In the genomic region with DNA sequence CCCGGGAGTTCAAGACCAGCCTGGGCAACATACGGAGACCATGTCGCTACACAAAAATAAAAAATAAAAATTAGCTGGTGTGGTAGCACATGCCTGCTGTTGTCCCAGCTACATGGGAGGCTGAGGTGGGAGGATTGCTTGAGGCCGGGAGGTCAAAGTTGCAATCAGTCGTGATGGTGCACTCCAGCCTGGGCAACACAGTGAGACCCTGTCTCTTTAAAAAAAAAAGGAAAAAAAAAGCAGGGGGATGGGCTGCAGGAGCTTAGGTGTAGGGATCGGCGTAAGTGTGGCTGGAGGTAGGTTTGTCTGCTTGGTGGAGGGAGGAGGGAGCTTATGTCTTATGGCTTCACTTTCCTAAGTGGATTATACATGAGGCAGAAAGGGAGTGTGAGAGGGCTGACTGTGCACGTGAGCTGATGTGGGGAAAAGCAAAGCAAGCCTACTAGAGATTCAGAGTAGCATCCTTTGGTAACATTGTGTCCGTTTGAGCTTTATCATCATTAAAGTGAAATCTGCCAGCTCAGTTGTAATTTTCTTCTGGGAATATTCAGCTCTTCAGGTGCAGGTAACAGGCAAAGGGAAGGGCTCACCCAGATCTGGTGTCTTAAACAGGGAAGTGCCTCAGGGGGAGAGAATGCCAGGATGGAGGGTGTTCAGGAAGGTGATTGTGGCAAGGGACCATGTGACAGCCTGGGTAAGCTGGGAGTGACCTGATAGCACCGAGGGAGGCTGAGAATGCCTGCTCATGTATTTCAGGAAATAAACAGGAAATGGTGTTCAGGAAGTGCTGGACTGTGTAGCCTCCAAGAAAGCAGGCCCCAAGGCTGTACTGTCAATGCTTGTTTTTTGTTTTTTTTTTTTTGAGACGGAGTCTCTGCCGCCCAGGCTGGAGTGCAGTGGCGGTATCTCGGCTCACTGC, we compare ENCODE assay signal across 8 cellular contexts. TPM values are rescaled to one million over a fixed set of nuclear protein-coding genes. Genes with fewer than 3 reads are reported as not detected.
DNase-seq lines count a peak whose midpoint lies in the region; ATAC-seq lines count a peak whose summit lies in the region.

No MANE protein-coding gene starts in this region.

- WGBS in neuronal stem cell (ENCODE audit: extremely low coverage in 2 of 2, insufficient read length in 2 of 2, insufficient replicate concordance in 1 of 2), 2 donors, result no CpG with 5 or more reads among the region's 14 CpGs

- H3K18ac ChIP-seq in neuronal stem cell (ENCODE audit: low read length), result no peak overlapping the region

- H3K79me1 ChIP-seq in neuronal stem cell (ENCODE audit: low read depth, low read length), result no peaks in the 10 kb centered on the region

- H2AFZ ChIP-seq in neuronal stem cell (ENCODE audit: low read length), result peak overlapping the region; percentile 38

- no peak overlapping the region for H3K27ac ChIP-seq in neuronal stem cell (replicated peaks; ENCODE audit: low read length)

- DNase-seq in ELF-1 (ENCODE audit: low read depth, low spot score) (peak; percentile 32), RPMI7951 (ENCODE audit: low read depth) (peak; percentile 26), neuronal stem cell (ENCODE audit: low spot score) (no peak)
- no peak for DNase-seq in stimulated activated CD4-positive, alpha-beta T cell treated with anti-CD3 and anti-CD28 coated beads, Interleukin-2, amount 100 ng/mL, for 48 hours

- peaks cover 16 to 34% of the 10 kb centered on the region in 2 donors for H3K36me3 ChIP-seq in neuronal stem cell (replicated peaks in 1 of 2; ENCODE audit: control insufficient read depth in 2 of 2, insufficient read depth in 2 of 2, low read length in 2 of 2)

- H3K4me1 ChIP-seq in neuronal stem cell (ENCODE audit: control insufficient read depth in 2 of 2, insufficient read depth in 1 of 2, low read depth in 1 of 2, low read length in 2 of 2), result no peaks in the 10 kb centered on the region

- H3K23ac ChIP-seq in neuronal stem cell (ENCODE audit: low read depth, low read length, poor library complexity), result no peak overlapping the region

- H2BK15ac ChIP-seq in neuronal stem cell (ENCODE audit: low read length), result no peak overlapping the region

- H3K14ac ChIP-seq in neuronal stem cell (ENCODE audit: low read length), result no peak overlapping the region

- ATAC-seq in esophagus mucosa (peak; percentile 87), HG03175 (IDR thresholded peaks at IDR 0.05; ENCODE audit: unreplicated experiment) (no peak), HG02870 (IDR thresholded peaks at IDR 0.05; ENCODE audit: unreplicated experiment) (no peak), HG02798 (IDR thresholded peaks at IDR 0.05; ENCODE audit: poor library complexity, unreplicated experiment) (no peak)

- no peaks in the 10 kb centered on the region for H3K27me3 ChIP-seq in neuronal stem cell (ENCODE audit: control insufficient read depth in 3 of 3, insufficient read depth in 3 of 3, low read depth in 1 of 3, low read length in 3 of 3)

- H3K4ac ChIP-seq in neuronal stem cell (ENCODE audit: low read length), result no peak overlapping the region

- H2BK5ac ChIP-seq in neuronal stem cell (ENCODE audit: low read length), result no peak overlapping the region

- peaks cover 0 to 3% of the 10 kb centered on the region in 2 donors for H3K9me3 ChIP-seq in neuronal stem cell (replicated peaks in 1 of 2; ENCODE audit: control insufficient read depth in 2 of 2, insufficient read depth in 1 of 2, low read depth in 1 of 2, low read length in 2 of 2)

- no peak overlapping the region for H3K4me3 ChIP-seq in neuronal stem cell (ENCODE audit: low read length in 2 of 2)

- no peak overlapping the region for H4K91ac ChIP-seq in neuronal stem cell (ENCODE audit: low read depth, low read length, poor library complexity)

- H2BK12ac ChIP-seq in neuronal stem cell (ENCODE audit: low read length), result no peak overlapping the region

- H3K9ac ChIP-seq in neuronal stem cell (ENCODE audit: low read depth, low read length, poor library complexity), result no peak overlapping the region

- no peak overlapping the region for H2AK5ac ChIP-seq in neuronal stem cell (ENCODE audit: low read depth, low read length)

- no peak overlapping the region for H2BK120ac ChIP-seq in neuronal stem cell (ENCODE audit: low read depth, low read length)

- no peak overlapping the region for H4K8ac ChIP-seq in neuronal stem cell (ENCODE audit: low read depth, low read length)

- no peak overlapping the region for H3K4me2 ChIP-seq in neuronal stem cell (ENCODE audit: insufficient read depth, low read length, poor library complexity, severe bottlenecking)

RNA-seq across cellular contexts. Expression of a gene that starts 17.6 kb away (rescaled TPM):
- total RNA-seq in RPMI7951 (2014; rRNA removed; shearing (Covaris generic)), result 31.8 and 32.9 TPM in 2 replicates
- 19.1 TPM for total RNA-seq in esophagus mucosa
- 9.3 TPM for polyA plus RNA-seq in neuronal stem cell (2013, experiment 1 of 2)
- 9.6 TPM for polyA plus RNA-seq in neuronal stem cell (2013, experiment 2 of 2)

RNA-seq across cellular contexts. Expression of a gene that starts 34.2 kb away (rescaled TPM):
- total RNA-seq in RPMI7951 (2014; rRNA removed; shearing (Covaris generic)), result 10.8 and 13.5 TPM in 2 replicates
- total RNA-seq in esophagus mucosa, result 6.9 TPM
- 21.3 TPM for polyA plus RNA-seq in neuronal stem cell (2013, experiment 1 of 2)
- polyA plus RNA-seq in neuronal stem cell (2013, experiment 2 of 2), result 21.1 TPM

RNA-seq across cellular contexts. Expression of a gene that starts 37.6 kb away (rescaled TPM):
- 0.29 TPM in 1 of 2 replicates, not detected in the other for total RNA-seq in RPMI7951 (2014; rRNA removed; shearing (Covaris generic))
- total RNA-seq in esophagus mucosa, result not detected
- polyA plus RNA-seq in neuronal stem cell (2013, experiment 1 of 2), result 0.40 TPM
- polyA plus RNA-seq in neuronal stem cell (2013, experiment 2 of 2), result 0.40 TPM

Comparison
In these comparisons a context has a peak if more than half of its experiments do, and no peak if none do; other contexts are left out.
1. DNase-seq: peak in ELF-1 (single experiment) and RPMI7951 (single experiment); none in neuronal stem cell (single experiment) and stimulated activated CD4-positive, alpha-beta T cell treated with anti-CD3 and anti-CD28 coated beads, Interleukin-2, amount 100 ng/mL, for 48 hours (0 of 2).